ENCODE assay signal across 8 cellular contexts in genomic region chrX:10010686-10011085, GRCh38. TPM values are rescaled to one million over a fixed set of nuclear protein-coding genes. Genes with fewer than 3 reads are reported as not detected.
DNase-seq lines count a peak whose midpoint lies in the region; ATAC-seq, FAIRE-seq and TF ChIP-seq lines count a peak whose summit lies in the region.
"Had no signal": no experiment of that assay in that cellular context is flagged by ENCODE, and none has a peak within 500 bp of the region (broad histone marks: within the 10 kb centered on the region; RNA-seq: fewer than 3 reads in every experiment).

No MANE protein-coding gene starts in this region.

- H3K9ac ChIP-seq in Loucy (ENCODE audit: low read depth, low read length, poor library complexity, severe bottlenecking): peak overlapping the region; percentile 15

- H3K4me3 ChIP-seq in Loucy (ENCODE audit: low read length, poor library complexity, severe bottlenecking) (no peak overlapping the region), bronchial epithelial cell (ENCODE audit: low read depth, low read length) (no peak overlapping the region), body of pancreas (no peak overlapping the region)

- peaks cover 14% of the 10 kb centered on the region for H3K9me3 Mint-ChIP-seq in nephron

- H3K9me3 ChIP-seq in Loucy (ENCODE audit: insufficient read depth, low read depth, low read length) (no peaks in the 10 kb centered on the region), body of pancreas (no peaks in the 10 kb centered on the region)

- H3K36me3 Mint-ChIP-seq in nephron (ENCODE audit: low read depth): peaks cover 5% of the 10 kb centered on the region

- H3K27me3 Mint-ChIP-seq in nephron (ENCODE audit: low read depth): peaks cover 5% of the 10 kb centered on the region

- DNase-seq in Daoy (ENCODE audit: low read depth) (peak; percentile 35), bronchial epithelial cell (ENCODE audit: low read depth) (peak; percentile 77), DMS 273 (lab: John Stamatoyannopoulos, UW; ENCODE audit: unreplicated experiment) (no peak), body of pancreas (no peak)
- DNase-seq: central memory CD4-positive, alpha-beta T cell had no signal

- H3K9me2 ChIP-seq in Loucy (replicated peaks; ENCODE audit: low read depth, low read length): no peaks in the 10 kb centered on the region

- no peak overlapping the region for H3K4me2 ChIP-seq in Loucy (ENCODE audit: low read depth, low read length, poor library complexity, severe bottlenecking)

- H3K27ac Mint-ChIP-seq in nephron: peak overlapping the region; percentile 38 to 67 (median 65)

- TF ChIP-seq CTCF in Loucy (conservative IDR thresholded peaks at IDR 0.05; ENCODE audit: low read length): no peak
- TF ChIP-seq CTCF in bronchial epithelial cell (IDR thresholded peaks at IDR 0.05; ENCODE audit: insufficient read depth, low read length, severe bottlenecking): no peak
- TF ChIP-seq CTCF in nephron (IDR thresholded peaks at IDR 0.05; ENCODE audit: unreplicated experiment in 3 of 3): no peak
- TF ChIP-seq CTCF in body of pancreas (IDR thresholded peaks at IDR 0.05): no peak

- no peaks in the 10 kb centered on the region for H3K36me3 ChIP-seq in Loucy (ENCODE audit: insufficient read depth, low read length)
- no peaks in the 10 kb centered on the region for H3K36me3 ChIP-seq in bronchial epithelial cell (ENCODE audit: control insufficient read depth, insufficient read depth, low read length)
- H3K36me3 ChIP-seq in body of pancreas (replicated peaks in 1 of 2; ENCODE audit: insufficient read depth in 1 of 2, low read depth in 2 of 2): no peaks in the 10 kb centered on the region

- no peak overlapping the region for H3K27ac ChIP-seq in body of pancreas

- TF ChIP-seq POLR2A in body of pancreas (IDR thresholded peaks at IDR 0.05): no peak

- no peak overlapping the region for H2AFZ ChIP-seq in Loucy (ENCODE audit: low read length)

- H3K4me1 ChIP-seq in Loucy (ENCODE audit: insufficient read depth, low read length, poor library complexity, severe bottlenecking) (peaks cover 17% of the 10 kb centered on the region), body of pancreas (no peaks in the 10 kb centered on the region)

- H3K4me1 Mint-ChIP-seq in nephron: peaks cover 24% of the 10 kb centered on the region

- H3F3A ChIP-seq in Loucy (ENCODE audit: low read depth): no peaks in the 10 kb centered on the region

- ATAC-seq in body of pancreas (no peak), GM21619 (IDR thresholded peaks at IDR 0.05; ENCODE audit: unreplicated experiment) (no peak)

- WGBS in body of pancreas, 2 donors: 36 to 54% methylated on average over 5 of the region's 5 CpGs

- no peaks in the 10 kb centered on the region for H3K79me2 ChIP-seq in Loucy (ENCODE audit: insufficient read depth, low read length)

- peak overlapping the region in 1 of 3 experiments; percentile 23 for H3K4me3 Mint-ChIP-seq in nephron

- no peaks in the 10 kb centered on the region for H4K20me1 ChIP-seq in Loucy (ENCODE audit: insufficient read depth, low read length, poor library complexity, severe bottlenecking)

- FAIRE-seq in bronchial epithelial cell (lab: Jason Lieb, UNC): no peak

- H3K27me3 ChIP-seq in Loucy (ENCODE audit: insufficient read depth, low read length, poor library complexity, severe bottlenecking): no peaks in the 10 kb centered on the region
- H3K27me3 ChIP-seq in bronchial epithelial cell (ENCODE audit: control insufficient read depth, insufficient read depth, low read length): no peaks in the 10 kb centered on the region
- H3K27me3 ChIP-seq in body of pancreas: no peaks in the 10 kb centered on the region

- intact Hi-C loops in body of pancreas (cut with DNase I): loop anchor here (5.0 kb wide), 1 partner anchor 107 kb away; no protein-coding TSS in a partner anchor

RNA-seq across cellular contexts. Expression of gene CLDN34, which starts 43.5 kb away (rescaled TPM):
- total RNA-seq in Daoy (2014; rRNA removed; shearing (Covaris generic)): not detected in 2 replicates
- total RNA-seq in bronchial epithelial cell (not detected in 2 replicates), body of pancreas (1 to 10 TPM in 1 of 2 donors, not detected in 1; 2.6 TPM)

Comparison
In these comparisons a context has a peak if more than half of its experiments do, and no peak if none do; other contexts are left out.
1. DNase-seq: peak in Daoy (single experiment) and bronchial epithelial cell (single experiment); none in DMS 273 (single experiment) and body of pancreas (0 of 4).